Comparison of ENCODE assay signal across 1 cellular context in the genomic region with DNA sequence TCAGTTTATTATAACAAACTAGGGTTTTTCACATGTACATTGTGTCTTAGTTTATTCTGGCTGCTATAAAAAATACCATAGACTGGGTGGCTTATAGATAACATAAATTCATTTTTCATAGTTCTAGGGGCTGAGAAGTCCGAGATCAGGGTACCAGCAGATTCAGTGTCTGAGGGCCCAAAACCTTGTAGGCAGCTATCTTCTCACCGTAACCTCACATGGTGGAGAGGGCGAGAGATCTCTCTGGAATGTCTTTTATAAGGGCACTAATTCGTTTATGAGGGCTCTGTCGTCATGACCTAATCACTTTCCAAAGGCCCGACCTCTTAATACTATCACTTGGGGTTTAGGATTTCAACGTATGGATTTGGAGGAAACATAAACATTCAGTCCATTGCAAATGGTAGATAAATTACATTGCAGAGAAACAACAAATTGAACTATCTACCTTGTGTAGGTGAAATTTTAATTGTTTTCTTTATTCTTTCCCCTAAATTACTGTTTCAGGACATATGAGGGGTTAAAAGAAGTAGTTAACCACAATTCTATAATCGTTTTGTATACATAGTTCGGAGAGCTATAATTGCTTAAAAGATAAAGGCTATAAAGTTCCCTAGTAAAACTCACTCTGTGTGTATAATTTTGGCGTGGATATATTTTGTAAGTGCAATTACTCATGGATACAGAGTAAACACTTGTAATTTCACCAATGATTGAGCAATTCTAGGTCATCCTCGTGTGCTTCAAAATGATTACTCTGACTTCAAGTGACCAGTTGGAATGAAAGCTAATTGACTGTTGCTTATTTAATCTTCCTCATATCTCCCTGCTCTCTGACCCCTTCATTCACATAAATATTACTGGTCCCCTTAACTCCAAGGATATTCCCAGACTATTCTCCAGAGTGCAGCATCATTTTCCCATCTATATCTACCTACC.
TF ChIP-seq lines count a peak whose summit lies in the region.

No MANE protein-coding gene starts in this region.

TF ChIP-seq in HEK293, 187 proteins besides CTCF, POLR2A, EP300 and RAD21 (continued from another document and continues in another):
- TF ChIP-seq KLF7 (tag by site-specific recombination; IDR thresholded peaks at IDR 0.05; ENCODE audit: borderline replicate concordance) (peak; percentile 86; the same call in 1 of the 2 replicates), ZBTB48 (tag by site-specific recombination; IDR thresholded peaks at IDR 0.05) (no peak), GLI4 (tag by site-specific recombination; IDR thresholded peaks at IDR 0.05) (no peak), ZNF302 (tag by site-specific recombination; IDR thresholded peaks at IDR 0.05; ENCODE audit: low read depth) (no peak), ZNF146 (tag by site-specific recombination; IDR thresholded peaks at IDR 0.05) (peak; percentile 72), KLF1 (tag by site-specific recombination; IDR thresholded peaks at IDR 0.05) (peak; percentile 86), ZNF660 (tag by site-specific recombination; IDR thresholded peaks at IDR 0.05) (peak; percentile 99), ZNF560 (tag by site-specific recombination; IDR thresholded peaks at IDR 0.05; ENCODE audit: borderline replicate concordance) (no peak), OSR2 (tag by site-specific recombination; IDR thresholded peaks at IDR 0.05) (peak; percentile 100), SP7 (tag by site-specific recombination; IDR thresholded peaks at IDR 0.05) (peak; percentile 100), ZNF830 (tag by site-specific recombination; IDR thresholded peaks at IDR 0.05; ENCODE audit: low read depth) (no peak), ZXDB (tag by site-specific recombination; IDR thresholded peaks at IDR 0.05) (peak; percentile 98), ZNF202 (tag by site-specific recombination; IDR thresholded peaks at IDR 0.05; ENCODE audit: borderline replicate concordance) (no peak), ZNF629 (tag by site-specific recombination; IDR thresholded peaks at IDR 0.05) (peak; percentile 96), ZNF354C (tag by site-specific recombination; IDR thresholded peaks at IDR 0.05; ENCODE audit: borderline replicate concordance, low read depth) (no peak; the same call in 1 of the 2 replicates), ZNF341 (tag by site-specific recombination; IDR thresholded peaks at IDR 0.05; ENCODE audit: low read depth) (peak; percentile 45), ZNF747 (tag by site-specific recombination; IDR thresholded peaks at IDR 0.05) (no peak), GLI2 (tag by site-specific recombination; IDR thresholded peaks at IDR 0.05; ENCODE audit: borderline replicate concordance, low read depth) (peak; percentile 96), ZNF768 (tag by site-specific recombination; IDR thresholded peaks at IDR 0.05) (no peak), ZNF707 (tag by site-specific recombination; IDR thresholded peaks at IDR 0.05) (no peak)
- TF ChIP-seq, protein P1, sequence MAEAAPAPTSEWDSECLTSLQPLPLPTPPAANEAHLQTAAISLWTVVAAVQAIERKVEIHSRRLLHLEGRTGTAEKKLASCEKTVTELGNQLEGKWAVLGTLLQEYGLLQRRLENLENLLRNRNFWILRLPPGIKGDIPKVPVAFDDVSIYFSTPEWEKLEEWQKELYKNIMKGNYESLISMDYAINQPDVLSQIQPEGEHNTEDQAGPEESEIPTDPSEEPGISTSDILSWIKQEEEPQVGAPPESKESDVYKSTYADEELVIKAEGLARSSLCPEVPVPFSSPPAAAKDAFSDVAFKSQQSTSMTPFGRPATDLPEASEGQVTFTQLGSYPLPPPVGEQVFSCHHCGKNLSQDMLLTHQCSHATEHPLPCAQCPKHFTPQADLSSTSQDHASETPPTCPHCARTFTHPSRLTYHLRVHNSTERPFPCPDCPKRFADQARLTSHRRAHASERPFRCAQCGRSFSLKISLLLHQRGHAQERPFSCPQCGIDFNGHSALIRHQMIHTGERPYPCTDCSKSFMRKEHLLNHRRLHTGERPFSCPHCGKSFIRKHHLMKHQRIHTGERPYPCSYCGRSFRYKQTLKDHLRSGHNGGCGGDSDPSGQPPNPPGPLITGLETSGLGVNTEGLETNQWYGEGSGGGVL (tag by site-specific recombination; IDR thresholded peaks at IDR 0.05) = peak; percentile 73
- TF ChIP-seq, protein P2, sequence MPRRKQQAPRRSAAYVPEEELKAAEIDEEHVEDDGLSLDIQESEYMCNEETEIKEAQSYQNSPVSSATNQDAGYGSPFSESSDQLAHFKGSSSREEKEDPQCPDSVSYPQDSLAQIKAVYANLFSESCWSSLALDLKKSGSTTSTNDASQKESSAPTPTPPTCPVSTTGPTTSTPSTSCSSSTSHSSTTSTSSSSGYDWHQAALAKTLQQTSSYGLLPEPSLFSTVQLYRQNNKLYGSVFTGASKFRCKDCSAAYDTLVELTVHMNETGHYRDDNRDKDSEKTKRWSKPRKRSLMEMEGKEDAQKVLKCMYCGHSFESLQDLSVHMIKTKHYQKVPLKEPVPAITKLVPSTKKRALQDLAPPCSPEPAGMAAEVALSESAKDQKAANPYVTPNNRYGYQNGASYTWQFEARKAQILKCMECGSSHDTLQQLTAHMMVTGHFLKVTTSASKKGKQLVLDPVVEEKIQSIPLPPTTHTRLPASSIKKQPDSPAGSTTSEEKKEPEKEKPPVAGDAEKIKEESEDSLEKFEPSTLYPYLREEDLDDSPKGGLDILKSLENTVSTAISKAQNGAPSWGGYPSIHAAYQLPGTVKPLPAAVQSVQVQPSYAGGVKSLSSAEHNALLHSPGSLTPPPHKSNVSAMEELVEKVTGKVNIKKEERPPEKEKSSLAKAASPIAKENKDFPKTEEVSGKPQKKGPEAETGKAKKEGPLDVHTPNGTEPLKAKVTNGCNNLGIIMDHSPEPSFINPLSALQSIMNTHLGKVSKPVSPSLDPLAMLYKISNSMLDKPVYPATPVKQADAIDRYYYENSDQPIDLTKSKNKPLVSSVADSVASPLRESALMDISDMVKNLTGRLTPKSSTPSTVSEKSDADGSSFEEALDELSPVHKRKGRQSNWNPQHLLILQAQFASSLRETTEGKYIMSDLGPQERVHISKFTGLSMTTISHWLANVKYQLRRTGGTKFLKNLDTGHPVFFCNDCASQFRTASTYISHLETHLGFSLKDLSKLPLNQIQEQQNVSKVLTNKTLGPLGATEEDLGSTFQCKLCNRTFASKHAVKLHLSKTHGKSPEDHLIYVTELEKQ (tag by site-specific recombination; IDR thresholded peaks at IDR 0.05; ENCODE audit: borderline replicate concordance) = peak; percentile 98
- TF ChIP-seq, protein P3, sequence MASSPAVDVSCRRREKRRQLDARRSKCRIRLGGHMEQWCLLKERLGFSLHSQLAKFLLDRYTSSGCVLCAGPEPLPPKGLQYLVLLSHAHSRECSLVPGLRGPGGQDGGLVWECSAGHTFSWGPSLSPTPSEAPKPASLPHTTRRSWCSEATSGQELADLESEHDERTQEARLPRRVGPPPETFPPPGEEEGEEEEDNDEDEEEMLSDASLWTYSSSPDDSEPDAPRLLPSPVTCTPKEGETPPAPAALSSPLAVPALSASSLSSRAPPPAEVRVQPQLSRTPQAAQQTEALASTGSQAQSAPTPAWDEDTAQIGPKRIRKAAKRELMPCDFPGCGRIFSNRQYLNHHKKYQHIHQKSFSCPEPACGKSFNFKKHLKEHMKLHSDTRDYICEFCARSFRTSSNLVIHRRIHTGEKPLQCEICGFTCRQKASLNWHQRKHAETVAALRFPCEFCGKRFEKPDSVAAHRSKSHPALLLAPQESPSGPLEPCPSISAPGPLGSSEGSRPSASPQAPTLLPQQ (tag by site-specific recombination; IDR thresholded peaks at IDR 0.05) = peak; percentile 89
- TF ChIP-seq, protein P4, sequence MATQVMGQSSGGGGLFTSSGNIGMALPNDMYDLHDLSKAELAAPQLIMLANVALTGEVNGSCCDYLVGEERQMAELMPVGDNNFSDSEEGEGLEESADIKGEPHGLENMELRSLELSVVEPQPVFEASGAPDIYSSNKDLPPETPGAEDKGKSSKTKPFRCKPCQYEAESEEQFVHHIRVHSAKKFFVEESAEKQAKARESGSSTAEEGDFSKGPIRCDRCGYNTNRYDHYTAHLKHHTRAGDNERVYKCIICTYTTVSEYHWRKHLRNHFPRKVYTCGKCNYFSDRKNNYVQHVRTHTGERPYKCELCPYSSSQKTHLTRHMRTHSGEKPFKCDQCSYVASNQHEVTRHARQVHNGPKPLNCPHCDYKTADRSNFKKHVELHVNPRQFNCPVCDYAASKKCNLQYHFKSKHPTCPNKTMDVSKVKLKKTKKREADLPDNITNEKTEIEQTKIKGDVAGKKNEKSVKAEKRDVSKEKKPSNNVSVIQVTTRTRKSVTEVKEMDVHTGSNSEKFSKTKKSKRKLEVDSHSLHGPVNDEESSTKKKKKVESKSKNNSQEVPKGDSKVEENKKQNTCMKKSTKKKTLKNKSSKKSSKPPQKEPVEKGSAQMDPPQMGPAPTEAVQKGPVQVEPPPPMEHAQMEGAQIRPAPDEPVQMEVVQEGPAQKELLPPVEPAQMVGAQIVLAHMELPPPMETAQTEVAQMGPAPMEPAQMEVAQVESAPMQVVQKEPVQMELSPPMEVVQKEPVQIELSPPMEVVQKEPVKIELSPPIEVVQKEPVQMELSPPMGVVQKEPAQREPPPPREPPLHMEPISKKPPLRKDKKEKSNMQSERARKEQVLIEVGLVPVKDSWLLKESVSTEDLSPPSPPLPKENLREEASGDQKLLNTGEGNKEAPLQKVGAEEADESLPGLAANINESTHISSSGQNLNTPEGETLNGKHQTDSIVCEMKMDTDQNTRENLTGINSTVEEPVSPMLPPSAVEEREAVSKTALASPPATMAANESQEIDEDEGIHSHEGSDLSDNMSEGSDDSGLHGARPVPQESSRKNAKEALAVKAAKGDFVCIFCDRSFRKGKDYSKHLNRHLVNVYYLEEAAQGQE (tag by site-specific recombination; IDR thresholded peaks at IDR 0.05) = no peak
- TF ChIP-seq, protein P5, sequence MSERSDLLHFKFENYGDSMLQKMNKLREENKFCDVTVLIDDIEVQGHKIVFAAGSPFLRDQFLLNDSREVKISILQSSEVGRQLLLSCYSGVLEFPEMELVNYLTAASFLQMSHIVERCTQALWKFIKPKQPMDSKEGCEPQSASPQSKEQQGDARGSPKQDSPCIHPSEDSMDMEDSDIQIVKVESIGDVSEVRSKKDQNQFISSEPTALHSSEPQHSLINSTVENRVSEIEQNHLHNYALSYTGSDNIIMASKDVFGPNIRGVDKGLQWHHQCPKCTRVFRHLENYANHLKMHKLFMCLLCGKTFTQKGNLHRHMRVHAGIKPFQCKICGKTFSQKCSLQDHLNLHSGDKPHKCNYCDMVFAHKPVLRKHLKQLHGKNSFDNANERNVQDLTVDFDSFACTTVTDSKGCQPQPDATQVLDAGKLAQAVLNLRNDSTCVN (tag by site-specific recombination; optimal IDR thresholded peaks at IDR 0.05) = no peak
- TF ChIP-seq, protein P6, sequence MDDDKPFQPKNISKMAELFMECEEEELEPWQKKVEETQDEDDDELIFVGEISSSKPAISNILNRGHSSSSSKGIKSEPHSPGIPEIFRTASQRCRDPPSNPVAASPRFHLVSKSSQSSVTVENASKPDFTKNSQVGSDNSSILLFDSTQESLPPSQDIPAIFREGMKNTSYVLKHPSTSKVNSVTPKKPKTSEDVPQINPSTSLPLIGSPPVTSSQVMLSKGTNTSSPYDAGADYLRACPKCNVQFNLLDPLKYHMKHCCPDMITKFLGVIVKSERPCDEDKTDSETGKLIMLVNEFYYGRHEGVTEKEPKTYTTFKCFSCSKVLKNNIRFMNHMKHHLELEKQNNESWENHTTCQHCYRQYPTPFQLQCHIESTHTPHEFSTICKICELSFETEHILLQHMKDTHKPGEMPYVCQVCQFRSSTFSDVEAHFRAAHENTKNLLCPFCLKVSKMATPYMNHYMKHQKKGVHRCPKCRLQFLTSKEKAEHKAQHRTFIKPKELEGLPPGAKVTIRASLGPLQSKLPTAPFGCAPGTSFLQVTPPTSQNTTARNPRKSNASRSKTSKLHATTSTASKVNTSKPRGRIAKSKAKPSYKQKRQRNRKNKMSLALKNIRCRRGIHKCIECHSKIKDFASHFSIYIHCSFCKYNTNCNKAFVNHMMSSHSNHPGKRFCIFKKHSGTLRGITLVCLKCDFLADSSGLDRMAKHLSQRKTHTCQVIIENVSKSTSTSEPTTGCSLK (tag by site-specific recombination; IDR thresholded peaks at IDR 0.05) = no peak
- TF ChIP-seq, protein P7, sequence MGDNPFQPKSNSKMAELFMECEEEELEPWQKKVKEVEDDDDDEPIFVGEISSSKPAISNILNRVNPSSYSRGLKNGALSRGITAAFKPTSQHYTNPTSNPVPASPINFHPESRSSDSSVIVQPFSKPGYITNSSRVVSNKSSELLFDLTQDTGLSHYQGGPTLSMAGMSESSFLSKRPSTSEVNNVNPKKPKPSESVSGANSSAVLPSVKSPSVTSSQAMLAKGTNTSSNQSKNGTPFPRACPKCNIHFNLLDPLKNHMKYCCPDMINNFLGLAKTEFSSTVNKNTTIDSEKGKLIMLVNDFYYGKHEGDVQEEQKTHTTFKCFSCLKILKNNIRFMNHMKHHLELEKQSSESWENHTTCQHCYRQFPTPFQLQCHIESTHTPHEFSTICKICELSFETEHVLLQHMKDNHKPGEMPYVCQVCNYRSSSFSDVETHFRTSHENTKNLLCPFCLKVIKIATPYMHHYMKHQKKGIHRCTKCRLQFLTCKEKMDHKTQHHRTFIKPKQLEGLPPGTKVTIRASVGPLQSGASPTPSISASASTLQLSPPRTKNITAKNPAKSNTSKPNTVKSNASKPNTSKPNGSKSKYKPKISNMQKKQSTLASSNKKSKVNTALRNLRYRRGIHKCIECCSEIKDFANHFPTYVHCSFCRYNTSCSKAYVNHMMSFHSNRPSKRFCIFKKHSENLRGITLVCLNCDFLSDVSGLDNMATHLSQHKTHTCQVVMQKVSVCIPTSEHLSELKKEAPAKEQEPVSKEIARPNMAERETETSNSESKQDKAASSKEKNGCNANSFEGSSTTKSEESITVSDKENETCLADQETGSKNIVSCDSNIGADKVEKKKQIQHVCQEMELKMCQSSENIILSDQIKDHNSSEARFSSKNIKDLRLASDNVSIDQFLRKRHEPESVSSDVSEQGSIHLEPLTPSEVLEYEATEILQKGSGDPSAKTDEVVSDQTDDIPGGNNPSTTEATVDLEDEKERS (tag by site-specific recombination; IDR thresholded peaks at IDR 0.05) = no peak
- TF ChIP-seq, protein P8, sequence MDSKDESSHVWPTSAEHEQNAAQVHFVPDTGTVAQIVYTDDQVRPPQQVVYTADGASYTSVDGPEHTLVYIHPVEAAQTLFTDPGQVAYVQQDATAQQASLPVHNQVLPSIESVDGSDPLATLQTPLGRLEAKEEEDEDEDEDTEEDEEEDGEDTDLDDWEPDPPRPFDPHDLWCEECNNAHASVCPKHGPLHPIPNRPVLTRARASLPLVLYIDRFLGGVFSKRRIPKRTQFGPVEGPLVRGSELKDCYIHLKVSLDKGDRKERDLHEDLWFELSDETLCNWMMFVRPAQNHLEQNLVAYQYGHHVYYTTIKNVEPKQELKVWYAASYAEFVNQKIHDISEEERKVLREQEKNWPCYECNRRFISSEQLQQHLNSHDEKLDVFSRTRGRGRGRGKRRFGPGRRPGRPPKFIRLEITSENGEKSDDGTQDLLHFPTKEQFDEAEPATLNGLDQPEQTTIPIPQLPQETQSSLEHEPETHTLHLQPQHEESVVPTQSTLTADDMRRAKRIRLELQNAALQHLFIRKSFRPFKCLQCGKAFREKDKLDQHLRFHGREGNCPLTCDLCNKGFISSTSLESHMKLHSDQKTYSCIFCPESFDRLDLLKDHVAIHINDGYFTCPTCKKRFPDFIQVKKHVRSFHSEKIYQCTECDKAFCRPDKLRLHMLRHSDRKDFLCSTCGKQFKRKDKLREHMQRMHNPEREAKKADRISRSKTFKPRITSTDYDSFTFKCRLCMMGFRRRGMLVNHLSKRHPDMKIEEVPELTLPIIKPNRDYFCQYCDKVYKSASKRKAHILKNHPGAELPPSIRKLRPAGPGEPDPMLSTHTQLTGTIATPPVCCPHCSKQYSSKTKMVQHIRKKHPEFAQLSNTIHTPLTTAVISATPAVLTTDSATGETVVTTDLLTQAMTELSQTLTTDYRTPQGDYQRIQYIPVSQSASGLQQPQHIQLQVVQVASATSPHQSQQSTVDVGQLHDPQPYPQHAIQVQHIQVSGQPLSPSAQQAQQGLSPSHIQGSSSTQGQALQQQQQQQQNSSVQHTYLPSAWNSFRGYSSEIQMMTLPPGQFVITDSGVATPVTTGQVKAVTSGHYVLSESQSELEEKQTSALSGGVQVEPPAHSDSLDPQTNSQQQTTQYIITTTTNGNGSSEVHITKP (tag by site-specific recombination; IDR thresholded peaks at IDR 0.05) = peak; percentile 68
